In genomic region chr1:100354971-100355394, GRCh38 we compare ENCODE assay signal across 1 cellular context.
TF ChIP-seq lines count a peak whose summit lies in the region.

No MANE protein-coding gene starts in this region.

TF ChIP-seq in HEK293, 187 proteins besides CTCF, POLR2A, EP300 and RAD21 (continued from another document and continues in another):
- no peak for TF ChIP-seq BCL6B (tag by site-specific recombination; IDR thresholded peaks at IDR 0.05)
- 0 out of 2 replicates have a peak, but pooled peaks have one; percentile 40 for TF ChIP-seq ZNF792 (tag by site-specific recombination; IDR thresholded peaks at IDR 0.05)
- no peak for TF ChIP-seq ZNF248 (tag by site-specific recombination; IDR thresholded peaks at IDR 0.05)
- TF ChIP-seq INSM2 (tag by site-specific recombination; IDR thresholded peaks at IDR 0.05) = peak; percentile 97
- no peak for TF ChIP-seq ZNF266 (tag by site-specific recombination; IDR thresholded peaks at IDR 0.05; ENCODE audit: low read depth)
- TF ChIP-seq, protein P1, sequence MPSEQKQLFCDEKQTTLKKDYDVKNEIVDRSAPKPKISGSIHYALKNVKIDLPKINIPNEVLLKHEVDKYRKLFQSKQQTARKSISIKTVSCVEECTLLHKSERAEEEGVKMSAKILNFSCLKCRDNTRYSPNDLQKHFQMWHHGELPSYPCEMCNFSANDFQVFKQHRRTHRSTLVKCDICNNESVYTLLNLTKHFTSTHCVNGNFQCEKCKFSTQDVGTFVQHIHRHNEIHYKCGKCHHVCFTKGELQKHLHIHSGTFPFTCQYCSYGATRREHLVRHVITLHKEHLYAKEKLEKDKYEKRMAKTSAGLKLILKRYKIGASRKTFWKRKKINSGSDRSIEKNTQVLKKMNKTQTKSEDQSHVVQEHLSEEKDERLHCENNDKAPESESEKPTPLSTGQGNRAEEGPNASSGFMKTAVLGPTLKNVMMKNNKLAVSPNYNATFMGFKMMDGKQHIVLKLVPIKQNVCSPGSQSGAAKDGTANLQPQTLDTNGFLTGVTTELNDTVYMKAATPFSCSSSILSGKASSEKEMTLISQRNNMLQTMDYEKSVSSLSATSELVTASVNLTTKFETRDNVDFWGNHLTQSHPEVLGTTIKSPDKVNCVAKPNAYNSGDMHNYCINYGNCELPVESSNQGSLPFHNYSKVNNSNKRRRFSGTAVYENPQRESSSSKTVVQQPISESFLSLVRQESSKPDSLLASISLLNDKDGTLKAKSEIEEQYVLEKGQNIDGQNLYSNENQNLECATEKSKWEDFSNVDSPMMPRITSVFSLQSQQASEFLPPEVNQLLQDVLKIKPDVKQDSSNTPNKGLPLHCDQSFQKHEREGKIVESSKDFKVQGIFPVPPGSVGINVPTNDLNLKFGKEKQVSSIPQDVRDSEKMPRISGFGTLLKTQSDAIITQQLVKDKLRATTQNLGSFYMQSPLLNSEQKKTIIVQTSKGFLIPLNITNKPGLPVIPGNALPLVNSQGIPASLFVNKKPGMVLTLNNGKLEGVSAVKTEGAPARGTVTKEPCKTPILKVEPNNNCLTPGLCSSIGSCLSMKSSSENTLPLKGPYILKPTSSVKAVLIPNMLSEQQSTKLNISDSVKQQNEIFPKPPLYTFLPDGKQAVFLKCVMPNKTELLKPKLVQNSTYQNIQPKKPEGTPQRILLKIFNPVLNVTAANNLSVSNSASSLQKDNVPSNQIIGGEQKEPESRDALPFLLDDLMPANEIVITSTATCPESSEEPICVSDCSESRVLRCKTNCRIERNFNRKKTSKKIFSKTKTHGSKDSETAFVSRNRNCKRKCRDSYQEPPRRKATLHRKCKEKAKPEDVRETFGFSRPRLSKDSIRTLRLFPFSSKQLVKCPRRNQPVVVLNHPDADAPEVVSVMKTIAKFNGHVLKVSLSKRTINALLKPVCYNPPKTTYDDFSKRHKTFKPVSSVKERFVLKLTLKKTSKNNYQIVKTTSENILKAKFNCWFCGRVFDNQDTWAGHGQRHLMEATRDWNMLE (tag by site-specific recombination; conservative IDR thresholded peaks at IDR 0.05; ENCODE audit: low read depth) = no peak
- TF ChIP-seq HIC1 (tag by site-specific recombination; IDR thresholded peaks at IDR 0.05) = peak; percentile 49; the same call in 1 of the 2 replicates
- TF ChIP-seq ZNF677 (tag by site-specific recombination; IDR thresholded peaks at IDR 0.05) = no peak
- no peak for TF ChIP-seq ZNF561 (tag by site-specific recombination; IDR thresholded peaks at IDR 0.05; ENCODE audit: borderline replicate concordance)
- TF ChIP-seq, protein P2, sequence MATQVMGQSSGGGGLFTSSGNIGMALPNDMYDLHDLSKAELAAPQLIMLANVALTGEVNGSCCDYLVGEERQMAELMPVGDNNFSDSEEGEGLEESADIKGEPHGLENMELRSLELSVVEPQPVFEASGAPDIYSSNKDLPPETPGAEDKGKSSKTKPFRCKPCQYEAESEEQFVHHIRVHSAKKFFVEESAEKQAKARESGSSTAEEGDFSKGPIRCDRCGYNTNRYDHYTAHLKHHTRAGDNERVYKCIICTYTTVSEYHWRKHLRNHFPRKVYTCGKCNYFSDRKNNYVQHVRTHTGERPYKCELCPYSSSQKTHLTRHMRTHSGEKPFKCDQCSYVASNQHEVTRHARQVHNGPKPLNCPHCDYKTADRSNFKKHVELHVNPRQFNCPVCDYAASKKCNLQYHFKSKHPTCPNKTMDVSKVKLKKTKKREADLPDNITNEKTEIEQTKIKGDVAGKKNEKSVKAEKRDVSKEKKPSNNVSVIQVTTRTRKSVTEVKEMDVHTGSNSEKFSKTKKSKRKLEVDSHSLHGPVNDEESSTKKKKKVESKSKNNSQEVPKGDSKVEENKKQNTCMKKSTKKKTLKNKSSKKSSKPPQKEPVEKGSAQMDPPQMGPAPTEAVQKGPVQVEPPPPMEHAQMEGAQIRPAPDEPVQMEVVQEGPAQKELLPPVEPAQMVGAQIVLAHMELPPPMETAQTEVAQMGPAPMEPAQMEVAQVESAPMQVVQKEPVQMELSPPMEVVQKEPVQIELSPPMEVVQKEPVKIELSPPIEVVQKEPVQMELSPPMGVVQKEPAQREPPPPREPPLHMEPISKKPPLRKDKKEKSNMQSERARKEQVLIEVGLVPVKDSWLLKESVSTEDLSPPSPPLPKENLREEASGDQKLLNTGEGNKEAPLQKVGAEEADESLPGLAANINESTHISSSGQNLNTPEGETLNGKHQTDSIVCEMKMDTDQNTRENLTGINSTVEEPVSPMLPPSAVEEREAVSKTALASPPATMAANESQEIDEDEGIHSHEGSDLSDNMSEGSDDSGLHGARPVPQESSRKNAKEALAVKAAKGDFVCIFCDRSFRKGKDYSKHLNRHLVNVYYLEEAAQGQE (tag by site-specific recombination; IDR thresholded peaks at IDR 0.05) = no peak
- peak; percentile 71; the same call in 1 of the 2 replicates for TF ChIP-seq ZNF24 (tag by site-specific recombination; IDR thresholded peaks at IDR 0.05)
- no peak for TF ChIP-seq ZNF239 (tag by site-specific recombination; IDR thresholded peaks at IDR 0.05)
- TF ChIP-seq HOXA7 (CRISPR knock-in tag; IDR thresholded peaks at IDR 0.05; ENCODE audit: borderline replicate concordance) = no peak
- TF ChIP-seq YY1 (tag by site-specific recombination; IDR thresholded peaks at IDR 0.05) = no peak
- TF ChIP-seq YY2 (tag by site-specific recombination; IDR thresholded peaks at IDR 0.05) = no peak
- TF ChIP-seq ZFP3 (tag by site-specific recombination; IDR thresholded peaks at IDR 0.05; ENCODE audit: low read depth) = no peak
- TF ChIP-seq ZNF600 (tag by site-specific recombination; IDR thresholded peaks at IDR 0.05) = peak; percentile 90
- TF ChIP-seq ZNF292 (tag by site-specific recombination; IDR thresholded peaks at IDR 0.05; ENCODE audit: borderline replicate concordance, low read depth) = no peak
- no peak for TF ChIP-seq ZSCAN30 (tag by site-specific recombination; IDR thresholded peaks at IDR 0.05)
- TF ChIP-seq ZNF146 (tag by site-specific recombination; IDR thresholded peaks at IDR 0.05) = no peak
- TF ChIP-seq ZNF324 (tag by site-specific recombination; IDR thresholded peaks at IDR 0.05) = no peak
- TF ChIP-seq ZNF747 (tag by site-specific recombination; IDR thresholded peaks at IDR 0.05) = no peak
- no peak for TF ChIP-seq ZSCAN5A (tag by site-specific recombination; IDR thresholded peaks at IDR 0.05)
- peak; percentile 70 for TF ChIP-seq ZBTB20 (tag by site-specific recombination; IDR thresholded peaks at IDR 0.05)
- TF ChIP-seq ZNF221 (tag by site-specific recombination; IDR thresholded peaks at IDR 0.05; ENCODE audit: borderline replicate concordance) = no peak
- TF ChIP-seq ZNF302 (tag by site-specific recombination; IDR thresholded peaks at IDR 0.05; ENCODE audit: low read depth) = no peak
- TF ChIP-seq, protein P3, sequence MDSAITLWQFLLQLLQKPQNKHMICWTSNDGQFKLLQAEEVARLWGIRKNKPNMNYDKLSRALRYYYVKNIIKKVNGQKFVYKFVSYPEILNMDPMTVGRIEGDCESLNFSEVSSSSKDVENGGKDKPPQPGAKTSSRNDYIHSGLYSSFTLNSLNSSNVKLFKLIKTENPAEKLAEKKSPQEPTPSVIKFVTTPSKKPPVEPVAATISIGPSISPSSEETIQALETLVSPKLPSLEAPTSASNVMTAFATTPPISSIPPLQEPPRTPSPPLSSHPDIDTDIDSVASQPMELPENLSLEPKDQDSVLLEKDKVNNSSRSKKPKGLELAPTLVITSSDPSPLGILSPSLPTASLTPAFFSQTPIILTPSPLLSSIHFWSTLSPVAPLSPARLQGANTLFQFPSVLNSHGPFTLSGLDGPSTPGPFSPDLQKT (IDR thresholded peaks at IDR 0.05; ENCODE audit: borderline replicate concordance, low read depth, low read length) = no peak
- TF ChIP-seq SP2 (tag by site-specific recombination; IDR thresholded peaks at IDR 0.05) = no peak
- TF ChIP-seq ZNF548 (tag by site-specific recombination; IDR thresholded peaks at IDR 0.05) = no peak
- TF ChIP-seq ZNF202 (tag by site-specific recombination; IDR thresholded peaks at IDR 0.05; ENCODE audit: borderline replicate concordance) = no peak
- no peak for TF ChIP-seq ZNF18 (tag by site-specific recombination; IDR thresholded peaks at IDR 0.05)
- TF ChIP-seq ZNF571 (tag by site-specific recombination; IDR thresholded peaks at IDR 0.05) = no peak
- no peak for TF ChIP-seq GFI1B (tag by site-specific recombination; IDR thresholded peaks at IDR 0.05)
- TF ChIP-seq ZNF610 (tag by site-specific recombination; IDR thresholded peaks at IDR 0.05; ENCODE audit: borderline replicate concordance) = no peak
- TF ChIP-seq ZNF23 (tag by site-specific recombination; IDR thresholded peaks at IDR 0.05; ENCODE audit: borderline replicate concordance) = no peak
- no peak for TF ChIP-seq RBAK (tag by site-specific recombination; IDR thresholded peaks at IDR 0.05)
- peak; percentile 75; the same call in 1 of the 2 replicates for TF ChIP-seq ZNF501 (tag by site-specific recombination; IDR thresholded peaks at IDR 0.05)
- no peak for TF ChIP-seq ZNF560 (tag by site-specific recombination; IDR thresholded peaks at IDR 0.05; ENCODE audit: borderline replicate concordance)
- no peak for TF ChIP-seq ZNF837 (tag by site-specific recombination; IDR thresholded peaks at IDR 0.05)
- no peak for TF ChIP-seq ZNF658 (tag by site-specific recombination; IDR thresholded peaks at IDR 0.05)
- TF ChIP-seq ZEB2 (tag by site-specific recombination; IDR thresholded peaks at IDR 0.05) = peak; percentile 98
- TF ChIP-seq AEBP2 (tag by site-specific recombination; IDR thresholded peaks at IDR 0.05; ENCODE audit: borderline replicate concordance) = no peak
- no peak for TF ChIP-seq ZNF48 (tag by site-specific recombination; IDR thresholded peaks at IDR 0.05)
